In genomic region chr5:180873628-180874520, GRCh38 we compare ENCODE assay signal across 1 cellular context.
TF ChIP-seq lines count a peak whose summit lies in the region.

No MANE protein-coding gene starts in this region.

TF ChIP-seq in K562, 482 proteins besides CTCF, POLR2A, EP300 and RAD21 (continued from another document and continues in another):
- TF ChIP-seq ZBTB40 (IDR thresholded peaks at IDR 0.05), result 0 out of 2 replicates have a peak, but pooled peaks have one; percentile 26
- TF ChIP-seq ZBTB40 (CRISPR knock-in tag; IDR thresholded peaks at IDR 0.05), result no peak
- TF ChIP-seq, protein P1, sequence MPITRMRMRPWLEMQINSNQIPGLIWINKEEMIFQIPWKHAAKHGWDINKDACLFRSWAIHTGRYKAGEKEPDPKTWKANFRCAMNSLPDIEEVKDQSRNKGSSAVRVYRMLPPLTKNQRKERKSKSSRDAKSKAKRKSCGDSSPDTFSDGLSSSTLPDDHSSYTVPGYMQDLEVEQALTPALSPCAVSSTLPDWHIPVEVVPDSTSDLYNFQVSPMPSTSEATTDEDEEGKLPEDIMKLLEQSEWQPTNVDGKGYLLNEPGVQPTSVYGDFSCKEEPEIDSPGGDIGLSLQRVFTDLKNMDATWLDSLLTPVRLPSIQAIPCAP (CRISPR knock-in tag; IDR thresholded peaks at IDR 0.05; ENCODE audit: borderline replicate concordance), result no peak
- TF ChIP-seq EP400 (IDR thresholded peaks at IDR 0.05), result peak; percentile 78
- TF ChIP-seq XRCC3 (IDR thresholded peaks at IDR 0.05), result no peak
- TF ChIP-seq, protein P2, sequence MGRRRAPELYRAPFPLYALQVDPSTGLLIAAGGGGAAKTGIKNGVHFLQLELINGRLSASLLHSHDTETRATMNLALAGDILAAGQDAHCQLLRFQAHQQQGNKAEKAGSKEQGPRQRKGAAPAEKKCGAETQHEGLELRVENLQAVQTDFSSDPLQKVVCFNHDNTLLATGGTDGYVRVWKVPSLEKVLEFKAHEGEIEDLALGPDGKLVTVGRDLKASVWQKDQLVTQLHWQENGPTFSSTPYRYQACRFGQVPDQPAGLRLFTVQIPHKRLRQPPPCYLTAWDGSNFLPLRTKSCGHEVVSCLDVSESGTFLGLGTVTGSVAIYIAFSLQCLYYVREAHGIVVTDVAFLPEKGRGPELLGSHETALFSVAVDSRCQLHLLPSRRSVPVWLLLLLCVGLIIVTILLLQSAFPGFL (CRISPR knock-in tag; IDR thresholded peaks at IDR 0.05), result no peak
- TF ChIP-seq CHD7 (IDR thresholded peaks at IDR 0.05; ENCODE audit: low read depth, low read length), result no peak
- TF ChIP-seq CAMTA2 (CRISPR knock-in tag; conservative IDR thresholded peaks at IDR 0.05), result no peak
- TF ChIP-seq ZNF232 (CRISPR knock-in tag; IDR thresholded peaks at IDR 0.05), result no peak
- no peak for TF ChIP-seq ZNF77 (CRISPR knock-in tag; IDR thresholded peaks at IDR 0.05)
- TF ChIP-seq EWSR1 (IDR thresholded peaks at IDR 0.05; ENCODE audit: borderline replicate concordance, low read depth, partially characterized antibody), result no peak
- peak; percentile 82; the same call in 1 of the 2 replicates for TF ChIP-seq ARID3A (IDR thresholded peaks at IDR 0.05; ENCODE audit: borderline replicate concordance, low read depth, low read length)
- peak; percentile 41 for TF ChIP-seq ZBTB33 (CRISPR knock-in tag; IDR thresholded peaks at IDR 0.05)
- TF ChIP-seq TAF7 (tag; IDR thresholded peaks at IDR 0.05), result 0 out of 2 replicates have a peak, but pooled peaks have one; percentile 38
- TF ChIP-seq HOXB6 (CRISPR knock-in tag; IDR thresholded peaks at IDR 0.05; ENCODE audit: borderline replicate concordance), result no peak
- TF ChIP-seq CHD4 (IDR thresholded peaks at IDR 0.05; ENCODE audit: insufficient read depth, insufficient replicate concordance, low read depth, low read length, poor library complexity, severe bottlenecking), result no peak
- TF ChIP-seq ZBTB7A (IDR thresholded peaks at IDR 0.05; ENCODE audit: borderline replicate concordance, control insufficient read depth, low read depth, low read length), result no peak
- TF ChIP-seq FIP1L1 (IDR thresholded peaks at IDR 0.05; ENCODE audit: low read depth, low read length, poor library complexity, severe bottlenecking), result no peak
- TF ChIP-seq DIDO1 (tag; IDR thresholded peaks at IDR 0.05; ENCODE audit: low read depth), result no peak
- TF ChIP-seq ZBED1 (IDR thresholded peaks at IDR 0.05), result peak; percentile 72; the same call in 1 of the 2 replicates
- peak; percentile 25 for TF ChIP-seq TBP (optimal IDR thresholded peaks at IDR 0.05; ENCODE audit: low read depth, low read length)
- TF ChIP-seq BDP1 (IDR thresholded peaks at IDR 0.05; ENCODE audit: insufficient read depth, insufficient read length), result no peak
- TF ChIP-seq ZNF639 (CRISPR knock-in tag; conservative IDR thresholded peaks at IDR 0.05 in 1 of 2, IDR thresholded peaks at IDR 0.05 in 1 of 2), result peak in 1 of 2 experiments; percentile 53; a peak in 1 of 4 replicates
- no peak for TF ChIP-seq STAT5B (CRISPR knock-in tag; IDR thresholded peaks at IDR 0.05)
